In the genomic region with DNA sequence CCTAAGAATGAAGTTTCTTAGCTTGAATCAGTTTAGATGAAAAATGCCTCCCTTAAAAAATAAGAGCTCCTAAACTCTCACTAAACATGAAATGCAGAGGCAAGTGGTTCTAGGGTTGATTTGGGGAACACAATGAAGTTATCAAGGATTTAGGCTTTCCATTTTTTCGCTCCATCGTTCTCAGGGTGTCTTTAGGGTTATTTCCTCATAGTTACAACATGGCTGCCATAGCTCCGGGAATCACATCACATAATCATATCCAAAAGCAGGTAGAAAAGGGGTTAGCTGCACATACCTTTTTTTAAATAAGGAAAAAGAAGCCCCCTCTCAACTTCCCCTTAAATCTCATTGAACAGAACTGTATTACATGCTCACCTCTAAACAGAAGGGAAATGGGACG, we compare ENCODE assay signal across 3 cellular contexts.
TF ChIP-seq lines count a peak whose summit lies in the region.

No MANE protein-coding gene starts in this region.

TF ChIP-seq in HepG2, 621 proteins besides CTCF, POLR2A, EP300 and RAD21:
- TF ChIP-seq ZMYM3 (CRISPR knock-in tag; IDR thresholded peaks at IDR 0.05), result 0 out of 2 replicates have a peak, but pooled peaks have one; percentile 35
- TF ChIP-seq, protein P1, sequence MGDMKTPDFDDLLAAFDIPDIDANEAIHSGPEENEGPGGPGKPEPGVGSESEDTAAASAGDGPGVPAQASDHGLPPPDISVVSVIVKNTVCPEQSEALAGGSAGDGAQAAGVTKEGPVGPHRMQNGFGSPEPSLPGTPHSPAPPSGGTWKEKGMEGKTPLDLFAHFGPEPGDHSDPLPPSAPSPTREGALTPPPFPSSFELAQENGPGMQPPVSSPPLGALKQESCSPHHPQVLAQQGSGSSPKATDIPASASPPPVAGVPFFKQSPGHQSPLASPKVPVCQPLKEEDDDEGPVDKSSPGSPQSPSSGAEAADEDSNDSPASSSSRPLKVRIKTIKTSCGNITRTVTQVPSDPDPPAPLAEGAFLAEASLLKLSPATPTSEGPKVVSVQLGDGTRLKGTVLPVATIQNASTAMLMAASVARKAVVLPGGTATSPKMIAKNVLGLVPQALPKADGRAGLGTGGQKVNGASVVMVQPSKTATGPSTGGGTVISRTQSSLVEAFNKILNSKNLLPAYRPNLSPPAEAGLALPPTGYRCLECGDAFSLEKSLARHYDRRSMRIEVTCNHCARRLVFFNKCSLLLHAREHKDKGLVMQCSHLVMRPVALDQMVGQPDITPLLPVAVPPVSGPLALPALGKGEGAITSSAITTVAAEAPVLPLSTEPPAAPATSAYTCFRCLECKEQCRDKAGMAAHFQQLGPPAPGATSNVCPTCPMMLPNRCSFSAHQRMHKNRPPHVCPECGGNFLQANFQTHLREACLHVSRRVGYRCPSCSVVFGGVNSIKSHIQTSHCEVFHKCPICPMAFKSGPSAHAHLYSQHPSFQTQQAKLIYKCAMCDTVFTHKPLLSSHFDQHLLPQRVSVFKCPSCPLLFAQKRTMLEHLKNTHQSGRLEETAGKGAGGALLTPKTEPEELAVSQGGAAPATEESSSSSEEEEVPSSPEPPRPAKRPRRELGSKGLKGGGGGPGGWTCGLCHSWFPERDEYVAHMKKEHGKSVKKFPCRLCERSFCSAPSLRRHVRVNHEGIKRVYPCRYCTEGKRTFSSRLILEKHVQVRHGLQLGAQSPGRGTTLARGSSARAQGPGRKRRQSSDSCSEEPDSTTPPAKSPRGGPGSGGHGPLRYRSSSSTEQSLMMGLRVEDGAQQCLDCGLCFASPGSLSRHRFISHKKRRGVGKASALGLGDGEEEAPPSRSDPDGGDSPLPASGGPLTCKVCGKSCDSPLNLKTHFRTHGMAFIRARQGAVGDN (CRISPR knock-in tag; IDR thresholded peaks at IDR 0.05), result no peak

TF ChIP-seq in HEK293, 187 proteins besides CTCF, POLR2A, EP300 and RAD21 (continues in another document):
- TF ChIP-seq, protein P2, sequence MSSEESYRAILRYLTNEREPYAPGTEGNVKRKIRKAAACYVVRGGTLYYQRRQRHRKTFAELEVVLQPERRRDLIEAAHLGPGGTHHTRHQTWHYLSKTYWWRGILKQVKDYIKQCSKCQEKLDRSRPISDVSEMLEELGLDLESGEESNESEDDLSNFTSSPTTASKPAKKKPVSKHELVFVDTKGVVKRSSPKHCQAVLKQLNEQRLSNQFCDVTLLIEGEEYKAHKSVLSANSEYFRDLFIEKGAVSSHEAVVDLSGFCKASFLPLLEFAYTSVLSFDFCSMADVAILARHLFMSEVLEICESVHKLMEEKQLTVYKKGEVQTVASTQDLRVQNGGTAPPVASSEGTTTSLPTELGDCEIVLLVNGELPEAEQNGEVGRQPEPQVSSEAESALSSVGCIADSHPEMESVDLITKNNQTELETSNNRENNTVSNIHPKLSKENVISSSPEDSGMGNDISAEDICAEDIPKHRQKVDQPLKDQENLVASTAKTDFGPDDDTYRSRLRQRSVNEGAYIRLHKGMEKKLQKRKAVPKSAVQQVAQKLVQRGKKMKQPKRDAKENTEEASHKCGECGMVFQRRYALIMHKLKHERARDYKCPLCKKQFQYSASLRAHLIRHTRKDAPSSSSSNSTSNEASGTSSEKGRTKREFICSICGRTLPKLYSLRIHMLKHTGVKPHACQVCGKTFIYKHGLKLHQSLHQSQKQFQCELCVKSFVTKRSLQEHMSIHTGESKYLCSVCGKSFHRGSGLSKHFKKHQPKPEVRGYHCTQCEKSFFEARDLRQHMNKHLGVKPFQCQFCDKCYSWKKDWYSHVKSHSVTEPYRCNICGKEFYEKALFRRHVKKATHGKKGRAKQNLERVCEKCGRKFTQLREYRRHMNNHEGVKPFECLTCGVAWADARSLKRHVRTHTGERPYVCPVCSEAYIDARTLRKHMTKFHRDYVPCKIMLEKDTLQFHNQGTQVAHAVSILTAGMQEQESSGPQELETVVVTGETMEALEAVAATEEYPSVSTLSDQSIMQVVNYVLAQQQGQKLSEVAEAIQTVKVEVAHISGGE (tag by site-specific recombination; conservative IDR thresholded peaks at IDR 0.05; ENCODE audit: low read depth), result no peak
- TF ChIP-seq ZNF133 (tag by site-specific recombination; IDR thresholded peaks at IDR 0.05) (no peak), ZNF521 (tag by site-specific recombination; IDR thresholded peaks at IDR 0.05) (no peak), YY1 (tag by site-specific recombination; IDR thresholded peaks at IDR 0.05) (no peak), ZNF510 (tag by site-specific recombination; IDR thresholded peaks at IDR 0.05; ENCODE audit: insufficient replicate concordance) (no peak)
- TF ChIP-seq, protein P3, sequence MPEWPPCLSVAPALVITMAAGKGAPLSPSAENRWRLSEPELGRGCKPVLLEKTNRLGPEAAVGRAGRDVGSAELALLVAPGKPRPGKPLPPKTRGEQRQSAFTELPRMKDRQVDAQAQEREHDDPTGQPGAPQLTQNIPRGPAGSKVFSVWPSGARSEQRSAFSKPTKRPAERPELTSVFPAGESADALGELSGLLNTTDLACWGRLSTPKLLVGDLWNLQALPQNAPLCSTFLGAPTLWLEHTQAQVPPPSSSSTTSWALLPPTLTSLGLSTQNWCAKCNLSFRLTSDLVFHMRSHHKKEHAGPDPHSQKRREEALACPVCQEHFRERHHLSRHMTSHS (tag by site-specific recombination; IDR thresholded peaks at IDR 0.05), result no peak
- TF ChIP-seq, protein P4, sequence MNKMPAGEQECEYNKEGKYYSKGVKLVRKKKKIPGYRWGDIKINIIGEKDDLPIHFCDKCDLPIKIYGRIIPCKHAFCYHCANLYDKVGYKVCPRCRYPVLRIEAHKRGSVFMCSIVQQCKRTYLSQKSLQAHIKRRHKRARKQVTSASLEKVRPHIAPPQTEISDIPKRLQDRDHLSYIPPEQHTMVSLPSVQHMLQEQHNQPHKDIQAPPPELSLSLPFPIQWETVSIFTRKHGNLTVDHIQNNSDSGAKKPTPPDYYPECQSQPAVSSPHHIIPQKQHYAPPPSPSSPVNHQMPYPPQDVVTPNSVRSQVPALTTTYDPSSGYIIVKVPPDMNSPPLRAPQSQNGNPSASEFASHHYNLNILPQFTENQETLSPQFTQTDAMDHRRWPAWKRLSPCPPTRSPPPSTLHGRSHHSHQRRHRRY (tag by site-specific recombination; IDR thresholded peaks at IDR 0.05), result no peak
- TF ChIP-seq, protein P5, sequence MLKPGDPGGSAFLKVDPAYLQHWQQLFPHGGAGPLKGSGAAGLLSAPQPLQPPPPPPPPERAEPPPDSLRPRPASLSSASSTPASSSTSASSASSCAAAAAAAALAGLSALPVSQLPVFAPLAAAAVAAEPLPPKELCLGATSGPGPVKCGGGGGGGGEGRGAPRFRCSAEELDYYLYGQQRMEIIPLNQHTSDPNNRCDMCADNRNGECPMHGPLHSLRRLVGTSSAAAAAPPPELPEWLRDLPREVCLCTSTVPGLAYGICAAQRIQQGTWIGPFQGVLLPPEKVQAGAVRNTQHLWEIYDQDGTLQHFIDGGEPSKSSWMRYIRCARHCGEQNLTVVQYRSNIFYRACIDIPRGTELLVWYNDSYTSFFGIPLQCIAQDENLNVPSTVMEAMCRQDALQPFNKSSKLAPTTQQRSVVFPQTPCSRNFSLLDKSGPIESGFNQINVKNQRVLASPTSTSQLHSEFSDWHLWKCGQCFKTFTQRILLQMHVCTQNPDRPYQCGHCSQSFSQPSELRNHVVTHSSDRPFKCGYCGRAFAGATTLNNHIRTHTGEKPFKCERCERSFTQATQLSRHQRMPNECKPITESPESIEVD (tag by site-specific recombination; IDR thresholded peaks at IDR 0.05), result no peak
- TF ChIP-seq, protein P6, sequence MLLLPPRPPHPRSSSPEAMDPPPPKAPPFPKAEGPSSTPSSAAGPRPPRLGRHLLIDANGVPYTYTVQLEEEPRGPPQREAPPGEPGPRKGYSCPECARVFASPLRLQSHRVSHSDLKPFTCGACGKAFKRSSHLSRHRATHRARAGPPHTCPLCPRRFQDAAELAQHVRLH (tag by site-specific recombination; IDR thresholded peaks at IDR 0.05), result 0 out of 2 replicates have a peak, but pooled peaks have one; percentile 48

TF ChIP-seq in K562, 482 proteins besides CTCF, POLR2A, EP300 and RAD21:
- TF ChIP-seq BCOR (IDR thresholded peaks at IDR 0.05) (peak; percentile 50; the same call in 1 of the 2 replicates), RBM25 (IDR thresholded peaks at IDR 0.05; ENCODE audit: low read depth, low read length, severe bottlenecking) (peak; percentile 99), ZNF143 (CRISPR knock-in tag; IDR thresholded peaks at IDR 0.05) (no peak)
